In genomic region chr16:69756705-69757104, GRCh38 we compare ENCODE assay signal across 21 cellular contexts.
"Had no signal": no experiment of that assay in that cellular context is flagged by ENCODE, and none has a peak within 500 bp of the region (broad histone marks: within the 10 kb centered on the region; RNA-seq: fewer than 3 reads in every experiment).

No MANE protein-coding gene starts in this region.

- H3K27me3 Mint-ChIP-seq: activated CD4-positive, alpha-beta T cell treated with anti-CD3 and anti-CD28 coated beads, Interleukin-2, amount 10 ng/mL, durations not matched to agents 24 days and 14 days had no signal

- H3K27me3 ChIP-seq: esophagus muscularis mucosa, gastrocnemius medialis, sigmoid colon, upper lobe of left lung had no signal

- H3K4me3 Mint-ChIP-seq: activated CD4-positive, alpha-beta T cell treated with anti-CD3 and anti-CD28 coated beads, Interleukin-2, amount 10 ng/mL, durations not matched to agents 24 days and 14 days; activated naive CD4-positive, alpha-beta T cell treated with anti-CD3 and anti-CD28 coated beads, Interleukin-2, amount 10 ng/mL, durations not matched to agents 7 days and 5 days had no signal

- H3K9me3 Mint-ChIP-seq: activated CD4-positive, alpha-beta T cell treated with anti-CD3 and anti-CD28 coated beads, Interleukin-2, amount 10 ng/mL, durations not matched to agents 24 days and 14 days; activated naive CD4-positive, alpha-beta T cell treated with anti-CD3 and anti-CD28 coated beads, Interleukin-2, amount 10 ng/mL, durations not matched to agents 7 days and 5 days had no signal

- H3K27ac ChIP-seq: coronary artery, esophagus muscularis mucosa, gastrocnemius medialis, sigmoid colon, upper lobe of left lung had no signal

- DNase-seq: activated CD4-positive, alpha-beta T cell treated with anti-CD3 and anti-CD28 coated beads, Interleukin-2, amount 10 ng/mL, durations not matched to agents 24 days and 14 days; activated CD8-positive, alpha-beta memory T cell treated with anti-CD3 and anti-CD28 coated beads, Interleukin-2, amount 50 U/mL, for 4 hours; activated effector memory CD4-positive, alpha-beta T cell treated with anti-CD3 and anti-CD28 coated beads, Interleukin-2, amount 50 U/mL, for 16 hours; activated naive CD4-positive, alpha-beta T cell treated with anti-CD3 and anti-CD28 coated beads, Interleukin-2, amount 10 ng/mL, durations not matched to agents 7 days and 5 days; activated T-cell treated with anti-CD3 and anti-CD28 coated beads, Interleukin-2, amount 50 U/mL, for 48 hours; amygdala; cerebellar nuclear complex; gastrocnemius medialis; head of caudate nucleus; hypothalamus; left cardiac atrium; mucosa of descending colon; posterior cingulate gyrus; sigmoid colon; stimulated activated CD4-positive, alpha-beta T cell treated with anti-CD3 and anti-CD28 coated beads, Interleukin-2, amount 100 ng/mL, for 48 hours; stimulated activated CD8-positive, alpha-beta memory T cell treated with anti-CD3 and anti-CD28 coated beads, Interleukin-4, amount 100 ng/mL, for 48 hours; stimulated activated naive CD8-positive, alpha-beta T cell treated with anti-CD3 and anti-CD28 coated beads, Interleukin-15, Interleukin-2, amounts not matched to agents 100 U/mL and 50 U/mL, for 24 hours; upper lobe of left lung had no signal

- H3K4me3 ChIP-seq: coronary artery, esophagus muscularis mucosa, gastrocnemius medialis, mucosa of descending colon, sigmoid colon, upper lobe of left lung had no signal

- FAIRE-seq: islet of Langerhans had no signal

- H3K9me3 ChIP-seq: esophagus muscularis mucosa, gastrocnemius medialis, mucosa of descending colon, sigmoid colon, upper lobe of left lung had no signal

- H3K27ac Mint-ChIP-seq: activated CD4-positive, alpha-beta T cell treated with anti-CD3 and anti-CD28 coated beads, Interleukin-2, amount 10 ng/mL, durations not matched to agents 24 days and 14 days; activated naive CD4-positive, alpha-beta T cell treated with anti-CD3 and anti-CD28 coated beads, Interleukin-2, amount 10 ng/mL, durations not matched to agents 7 days and 5 days had no signal
